ENCODE assay signal across 21 cellular contexts in the genomic region with DNA sequence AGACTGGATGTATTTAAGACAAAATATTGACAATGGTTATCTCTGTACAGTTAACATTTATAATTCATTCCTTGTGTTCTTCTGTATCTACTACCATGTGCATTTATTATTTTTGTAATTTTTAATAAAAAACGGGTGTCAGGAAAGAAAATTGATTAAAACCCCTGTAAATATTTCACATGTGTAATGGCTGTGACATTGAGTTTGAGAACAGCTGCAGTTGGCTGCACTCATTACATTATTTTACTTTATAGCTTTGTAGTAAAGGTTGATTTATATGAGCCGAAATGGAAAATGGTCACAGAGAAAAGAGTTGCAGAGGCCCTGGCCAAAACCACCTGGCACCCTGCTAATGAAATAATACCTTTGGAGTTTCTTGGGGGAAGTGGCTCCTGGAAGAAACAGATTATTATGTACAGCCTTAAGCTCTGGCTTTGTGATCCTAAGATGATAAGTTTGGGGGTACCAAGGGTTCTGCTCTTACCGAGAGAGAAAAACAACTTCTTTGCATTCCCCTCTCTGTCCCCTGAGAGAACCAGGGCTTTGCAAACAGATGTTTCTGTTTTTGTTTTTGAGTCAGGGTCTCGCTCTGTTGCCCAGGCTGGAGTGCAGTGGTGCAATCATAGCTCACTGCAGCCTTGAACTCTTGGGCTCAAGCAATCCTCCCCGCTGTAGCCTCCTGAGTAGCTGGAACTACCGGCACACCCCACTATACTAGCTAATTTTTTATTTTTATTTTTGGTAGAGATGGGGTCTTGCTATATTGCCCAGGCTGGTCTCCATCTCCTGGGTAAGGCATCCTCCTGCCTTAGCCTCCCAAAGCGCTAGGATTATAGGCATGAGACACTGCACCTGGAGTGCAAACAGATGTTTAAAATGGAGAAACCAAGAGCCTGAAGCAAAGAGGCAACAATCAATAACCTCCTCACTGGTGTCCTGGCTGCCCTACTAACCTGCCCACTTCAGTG. TPM values are rescaled to one million over a fixed set of nuclear protein-coding genes. Genes with fewer than 3 reads are reported as not detected.
A peak's percentile ranks its signal among the peaks of the same experiment; 100 is the strongest.
DNase-seq lines count a peak whose midpoint lies in the region; ATAC-seq and TF ChIP-seq lines count a peak whose summit lies in the region.
"Had no signal": no experiment of that assay in that cellular context is flagged by ENCODE, and none has a peak within 500 bp of the region (broad histone marks: within the 10 kb centered on the region; RNA-seq: fewer than 3 reads in every experiment).

No MANE protein-coding gene starts in this region.

- H2AFZ ChIP-seq in SK-N-SH (ENCODE audit: low read depth) = no peak overlapping the region
- H2AFZ ChIP-seq: GM23248 had no signal

- no peak for ATAC-seq in GM18520 (IDR thresholded peaks at IDR 0.05; ENCODE audit: unreplicated experiment)
- ATAC-seq: CD8-positive, alpha-beta T cell; Right ventricle myocardium inferior had no signal

- 0 out of 4 replicates have a peak overlapping the region, but pooled peaks of 1 of the 2 experiments have one; percentile 2 for H3K27ac ChIP-seq in SK-N-SH (ENCODE audit: low read depth in 2 of 2, low read length in 1 of 2)
- H3K27ac ChIP-seq: GM23248, KMS-11, SJSA1 had no signal

- TF ChIP-seq RAD21 in SK-N-SH (IDR thresholded peaks at IDR 0.05; ENCODE audit: low read length) = no peak

- no peak overlapping the region for H3K9ac ChIP-seq in SK-N-SH
- H3K9ac ChIP-seq: GM23248, KMS-11 had no signal

- no peaks in the 10 kb centered on the region for H3K27me3 ChIP-seq in SK-N-SH (ENCODE audit: insufficient read depth)
- H3K27me3 ChIP-seq: SJSA1 had no signal

- H3K9me2 ChIP-seq in SK-N-SH = no peaks in the 10 kb centered on the region

- peaks cover 0 to 6% of the 10 kb centered on the region in 2 experiments; a peak in 1 of 4 replicates for H3K4me1 ChIP-seq in SK-N-SH (ENCODE audit: control insufficient read depth in 1 of 2, insufficient read depth in 2 of 2, low read depth in 1 of 2, low read length in 1 of 2)
- H3K4me1 ChIP-seq: HAP-1, SJSA1 had no signal

- no peak overlapping the region for H3K4me2 ChIP-seq in SK-N-SH
- H3K4me2 ChIP-seq: KMS-11 had no signal

- no peaks in the 10 kb centered on the region for H3F3A ChIP-seq in SK-N-SH (replicated peaks; ENCODE audit: insufficient read depth)

- WGBS in SK-N-SH (ENCODE audit: low lambda C conversion rate) = 85% methylated on average over 7 of the region's 7 CpGs

- POLR2A ChIA-PET in SK-N-SH (lab: Yijun Ruan, JAX) = interaction anchor here (0.6 to 1.4 kb wide), 2 partner anchors 9 to 48 kb away, joined by 3 to 10 read pairs; partner anchors contain the start of genes COX6A1 and DYNLL1

- H3K4me3 ChIP-seq in SK-N-SH (ENCODE audit: low read depth in 2 of 2, low read length in 1 of 2) = no peak overlapping the region
- H3K4me3 ChIP-seq: GM23248, HAP-1, SJSA1 had no signal

- TF ChIP-seq CTCF in SK-N-SH (IDR thresholded peaks at IDR 0.05) (no peak), GM13976 (IDR thresholded peaks at IDR 0.05; ENCODE audit: borderline replicate concordance, control extremely low read depth, extremely low read depth, insufficient read depth, missing control alignments) (no peak)

- CTCF ChIA-PET in SK-N-SH (lab: Yijun Ruan, JAX) = interaction anchor here (1.0 to 1.6 kb wide), 2 partner anchors 10 to 17 kb away, joined by 4 to 10 read pairs; partner anchors contain the start of genes DYNLL1 and SRSF9

- H3K36me3 ChIP-seq in SK-N-SH (replicated peaks in 1 of 2; ENCODE audit: control insufficient read depth in 1 of 2, insufficient read depth in 2 of 2, low read length in 1 of 2) = peaks cover 0 to 4% of the 10 kb centered on the region in 2 experiments
- H3K36me3 ChIP-seq: HAP-1, SJSA1 had no signal

- in situ Hi-C loops in GM13976 (cut with MboI; ENCODE audit: low sequenced_read_pairs, unreplicated experiment) = no loop called here

- peak in 1 of 2 experiments; percentile 59; a peak in 1 of 4 replicates for TF ChIP-seq EP300 in SK-N-SH (IDR thresholded peaks at IDR 0.05; ENCODE audit: borderline replicate concordance in 1 of 2, low read depth in 1 of 2, low read length in 1 of 2)

- no peaks in the 10 kb centered on the region for H3K9me3 ChIP-seq in SK-N-SH
- H3K9me3 ChIP-seq: HAP-1, SJSA1 had no signal

- H4K20me1 ChIP-seq in SK-N-SH (ENCODE audit: insufficient read depth) = no peaks in the 10 kb centered on the region

- 0 out of 2 replicates have a peak, but pooled peaks cover 3% of the 10 kb centered on the region for H3K79me2 ChIP-seq in SK-N-SH (ENCODE audit: insufficient read depth)

- DNase-seq in NAMALWA (ENCODE audit: low spot score) (peak; percentile 73), SK-N-SH (peak; percentile 16), left kidney (ENCODE audit: low read depth, low spot score) (peak; percentile 36), GM13976 (ENCODE audit: low spot score) (no peak)
- DNase-seq in activated CD4-positive, alpha-beta T cell treated with anti-CD3 and anti-CD28 coated beads, Interleukin-2, amount 50 U/mL, for 4 hours = no peak
- DNase-seq: ACHN; C1 segment of cervical spinal cord; CD8-positive, alpha-beta T cell; GM23248; NCI-H1105; NCI-H146; NCI-H2029; NCI-H2227 treated with DMSO at 0.1 percent for 48 hours; NCI-H510A treated with DMSO at 0.1 percent for 48 hours; NCI-H774; OCI-M1 had no signal

TF ChIP-seq in SK-N-SH, 30 proteins besides CTCF, POLR2A, EP300 and RAD21:
- TF ChIP-seq RCOR1 (IDR thresholded peaks at IDR 0.05; ENCODE audit: low read length) (0 out of 2 replicates have a peak, but pooled peaks have one; percentile 20), CHD2 (IDR thresholded peaks at IDR 0.05; ENCODE audit: low read length, partially characterized antibody) (no peak)

RNA-seq across cellular contexts. Expression of gene DYNLL1, which starts 9.7 kb away (rescaled TPM):
- 596 and 607 TPM in 2 replicates for polyA plus RNA-seq in SK-N-SH (2012; rRNA removed)
- 700 and 718 TPM in 2 replicates for polyA plus RNA-seq in SK-N-SH (2012; cell fraction: cytosol; rRNA removed)
- polyA plus RNA-seq in SK-N-SH (2012; cell fraction: nucleus; rRNA removed) = 172 and 211 TPM in 2 replicates

RNA-seq across cellular contexts. Expression of gene SRSF9, which starts 16.6 kb away (rescaled TPM):
- 164 and 210 TPM in 2 replicates for polyA plus RNA-seq in SK-N-SH (2012; rRNA removed)
- 208 and 246 TPM in 2 replicates for polyA plus RNA-seq in SK-N-SH (2012; cell fraction: cytosol; rRNA removed)
- polyA plus RNA-seq in SK-N-SH (2012; cell fraction: nucleus; rRNA removed) = 124 and 180 TPM in 2 replicates

RNA-seq across cellular contexts. Expression of gene GATC, which starts 40.0 kb away (rescaled TPM):
- polyA plus RNA-seq in SK-N-SH (2012; rRNA removed) = 10.6 and 12.4 TPM in 2 replicates
- polyA plus RNA-seq in SK-N-SH (2012; cell fraction: cytosol; rRNA removed) = 10.9 and 11.4 TPM in 2 replicates
- 19.5 and 24.8 TPM in 2 replicates for polyA plus RNA-seq in SK-N-SH (2012; cell fraction: nucleus; rRNA removed)

RNA-seq across cellular contexts. Expression of gene TRIAP1, which starts 40.0 kb away (rescaled TPM):
- polyA plus RNA-seq in SK-N-SH (2012; rRNA removed) = 34.1 and 48.2 TPM in 2 replicates
- 61.6 and 81.5 TPM in 2 replicates for polyA plus RNA-seq in SK-N-SH (2012; cell fraction: cytosol; rRNA removed)
- 7.6 and 15.6 TPM in 2 replicates for polyA plus RNA-seq in SK-N-SH (2012; cell fraction: nucleus; rRNA removed)

RNA-seq across cellular contexts. Expression of gene COQ5, which starts 42.8 kb away (rescaled TPM):
- polyA plus RNA-seq in SK-N-SH (2012; rRNA removed) = 28.0 and 39.0 TPM in 2 replicates
- 38.8 and 41.2 TPM in 2 replicates for polyA plus RNA-seq in SK-N-SH (2012; cell fraction: cytosol; rRNA removed)
- polyA plus RNA-seq in SK-N-SH (2012; cell fraction: nucleus; rRNA removed) = 15.5 and 32.0 TPM in 2 replicates

Comparison
In these comparisons a context has a peak if more than half of its experiments do, and no peak if none do; other contexts are left out.
1. DNase-seq: peak in NAMALWA (single experiment), SK-N-SH (single experiment) and left kidney (single experiment); none in GM13976 (single experiment) and activated CD4-positive, alpha-beta T cell treated with anti-CD3 and anti-CD28 coated beads, Interleukin-2, amount 50 U/mL, for 4 hours (0 of 2).